ENCODE assay signal across 11 cellular contexts in genomic region chr9:133944746-133945135, GRCh38. TPM values are rescaled to one million over a fixed set of nuclear protein-coding genes. Genes with fewer than 3 reads are reported as not detected.
DNase-seq lines count a peak whose midpoint lies in the region; ATAC-seq, FAIRE-seq and TF ChIP-seq lines count a peak whose summit lies in the region.
"Had no signal": no experiment of that assay in that cellular context is flagged by ENCODE, and none has a peak within 500 bp of the region (broad histone marks: within the 10 kb centered on the region; RNA-seq: fewer than 3 reads in every experiment).

No MANE protein-coding gene starts in this region.

- H3K27me3 ChIP-seq in endothelial cell of umbilical vein (ENCODE audit: control insufficient read depth in 2 of 2, insufficient read depth in 2 of 2, low read length in 2 of 2), result no peaks in the 10 kb centered on the region

- H3K9me3 ChIP-seq in endothelial cell of umbilical vein (replicated peaks; ENCODE audit: control insufficient read depth, insufficient read depth, low read length) (no peaks in the 10 kb centered on the region), mucosa of descending colon (no peaks in the 10 kb centered on the region)

- POLR2A ChIA-PET in endothelial cell of umbilical vein (lab: Charles Lee), result interaction anchor here (1.0 to 1.4 kb wide), 2 partner anchors 13 to 46 kb away, joined by 3 to 4 read pairs; no protein-coding TSS in a partner anchor

- dilution Hi-C loops in endothelial cell of umbilical vein (cut with MboI; ENCODE audit: extremely low pct_ligation_motif_present, low sequenced_read_pairs), result no loop called here

- DNase-seq in CD1c-positive myeloid dendritic cell (ENCODE audit: extremely low spot score) (peak; percentile 37), RKO (ENCODE audit: low spot score) (peak; percentile 26), endothelial cell of umbilical vein (ENCODE audit: low read depth, low spot score) (peak; percentile 87), mucosa of descending colon (peak in 2 of 3 donors; percentile 22 to 52), G401 (ENCODE audit: low spot score) (no peak), mesenteric fat pad (ENCODE audit: low spot score) (no peak)
- no peak for DNase-seq in T-helper 2 cell treated with Interferon-gamma antibody and Interleukin-4, amounts not matched to agents 5 μg/mL and 100 μg/mL, for 36 hours (ENCODE audit: low spot score)
- no peak for DNase-seq in activated naive CD4-positive, alpha-beta T cell treated with anti-CD3 and anti-CD28 coated beads, Interleukin-2, amount 50 U/mL, for 72 hours (ENCODE audit: low spot score in 2 of 2)
- DNase-seq: CD4-positive, CD25-positive, alpha-beta regulatory T cell; cortex of kidney; islet precursor cell had no signal

- no peaks in the 10 kb centered on the region for H3K4me1 Mint-ChIP-seq in T-helper 2 cell treated with Interferon-gamma antibody and Interleukin-4, amounts not matched to agents 5 μg/mL and 100 μg/mL, for 36 hours (ENCODE audit: low read depth)
- H3K4me1 Mint-ChIP-seq: CD4-positive, CD25-positive, alpha-beta regulatory T cell had no signal

- peak; percentile 54 for TF ChIP-seq POLR2A in endothelial cell of umbilical vein (IDR thresholded peaks at IDR 0.05; ENCODE audit: low read depth, low read length)

- in situ Hi-C loops in G401 (cut with HindIII; ENCODE audit: low sequenced_read_pairs), result no loop called here

- H3K4me1 ChIP-seq in endothelial cell of umbilical vein (ENCODE audit: control insufficient read depth, extremely low read depth, insufficient read depth, low read length) (peaks cover 32% of the 10 kb centered on the region), mucosa of descending colon (ENCODE audit: low read depth) (no peaks in the 10 kb centered on the region)

- peaks cover 56% of the 10 kb centered on the region for H3K79me2 ChIP-seq in endothelial cell of umbilical vein (ENCODE audit: control insufficient read depth, insufficient read depth, low read length)

- CTCF ChIA-PET in endothelial cell of umbilical vein (lab: Charles Lee), result interaction anchor here (1.0 to 3.2 kb wide), 12 partner anchors 9 to 156 kb away, joined by 3 to 20 read pairs (median 4); no protein-coding TSS in a partner anchor

- H3K4me2 ChIP-seq in endothelial cell of umbilical vein (ENCODE audit: insufficient read depth, low read length), result no peak overlapping the region

- H3K4me3 ChIP-seq in endothelial cell of umbilical vein (replicated peaks in 1 of 3; ENCODE audit: insufficient read depth in 1 of 3, low read depth in 1 of 3, low read length in 3 of 3), result no peak overlapping the region
- no peak overlapping the region for H3K4me3 ChIP-seq in mucosa of descending colon

- intact Hi-C loops in endothelial cell of umbilical vein (cut with micrococcal nuclease) (loop anchor here (1.0 to 2.0 kb wide), 4 partner anchors 12 to 157 kb away; partner anchors contain the start of gene VAV2), mucosa of descending colon (cut with DNase I, micrococcal nuclease) (no loop called here)

- peak overlapping the region; percentile 76 for H3K27ac ChIP-seq in endothelial cell of umbilical vein (ENCODE audit: insufficient read depth, low read depth, low read length)

- H4K20me1 ChIP-seq in endothelial cell of umbilical vein (replicated peaks; ENCODE audit: control insufficient read depth, extremely low read depth, insufficient read depth, low read length), result no peaks in the 10 kb centered on the region

- no peaks in the 10 kb centered on the region for H3K9me1 ChIP-seq in endothelial cell of umbilical vein (replicated peaks; ENCODE audit: control insufficient read depth, extremely low read depth, insufficient read depth, low read length)

- no peak overlapping the region for H3K4me3 Mint-ChIP-seq in T-helper 2 cell treated with Interferon-gamma antibody and Interleukin-4, amounts not matched to agents 5 μg/mL and 100 μg/mL, for 36 hours
- H3K4me3 Mint-ChIP-seq: CD4-positive, CD25-positive, alpha-beta regulatory T cell had no signal

- FAIRE-seq in endothelial cell of umbilical vein (lab: Jason Lieb, UNC), result peak; percentile 99

- no peaks in the 10 kb centered on the region for H3K36me3 Mint-ChIP-seq in T-helper 2 cell treated with Interferon-gamma antibody and Interleukin-4, amounts not matched to agents 5 μg/mL and 100 μg/mL, for 36 hours (ENCODE audit: low read depth)
- no peaks in the 10 kb centered on the region for H3K36me3 Mint-ChIP-seq in activated naive CD4-positive, alpha-beta T cell treated with anti-CD3 and anti-CD28 coated beads, Interleukin-2, amount 50 U/mL, for 72 hours
- H3K36me3 Mint-ChIP-seq: CD4-positive, CD25-positive, alpha-beta regulatory T cell had no signal

- H3K36me3 ChIP-seq in endothelial cell of umbilical vein (ENCODE audit: control insufficient read depth in 2 of 2, extremely low read depth in 1 of 2, insufficient read depth in 2 of 2, low read length in 2 of 2), result no peaks in the 10 kb centered on the region
- H3K36me3 ChIP-seq in mucosa of descending colon (ENCODE audit: low read depth), result no peaks in the 10 kb centered on the region

- H2AFZ ChIP-seq in endothelial cell of umbilical vein (ENCODE audit: low read depth, low read length), result no peak overlapping the region

- no peaks in the 10 kb centered on the region for H3K9me3 Mint-ChIP-seq in T-helper 2 cell treated with Interferon-gamma antibody and Interleukin-4, amounts not matched to agents 5 μg/mL and 100 μg/mL, for 36 hours
- no peaks in the 10 kb centered on the region for H3K9me3 Mint-ChIP-seq in activated naive CD4-positive, alpha-beta T cell treated with anti-CD3 and anti-CD28 coated beads, Interleukin-2, amount 50 U/mL, for 72 hours
- H3K9me3 Mint-ChIP-seq: CD4-positive, CD25-positive, alpha-beta regulatory T cell had no signal

- TF ChIP-seq CTCF in endothelial cell of umbilical vein (IDR thresholded peaks at IDR 0.05; ENCODE audit: extremely low read depth in 1 of 2, insufficient read depth in 1 of 2, low read depth in 1 of 2, low read length in 2 of 2) (no peak), mucosa of descending colon (IDR thresholded peaks at IDR 0.05) (no peak)

- H3K27me3 Mint-ChIP-seq in T-helper 2 cell treated with Interferon-gamma antibody and Interleukin-4, amounts not matched to agents 5 μg/mL and 100 μg/mL, for 36 hours (ENCODE audit: low read depth), result no peaks in the 10 kb centered on the region
- H3K27me3 Mint-ChIP-seq: CD4-positive, CD25-positive, alpha-beta regulatory T cell had no signal

- no peak overlapping the region for H3K9ac ChIP-seq in endothelial cell of umbilical vein (replicated peaks; ENCODE audit: extremely low read depth, insufficient read depth, low read length)

- ATAC-seq in mucosa of descending colon, result peak; percentile 6
- no peak for ATAC-seq in activated naive CD4-positive, alpha-beta T cell treated with anti-CD3 and anti-CD28 coated beads, Interleukin-2, amount 50 U/mL, for 72 hours

- H3K27ac Mint-ChIP-seq in T-helper 2 cell treated with Interferon-gamma antibody and Interleukin-4, amounts not matched to agents 5 μg/mL and 100 μg/mL, for 36 hours, result no peak overlapping the region
- no peak overlapping the region for H3K27ac Mint-ChIP-seq in activated naive CD4-positive, alpha-beta T cell treated with anti-CD3 and anti-CD28 coated beads, Interleukin-2, amount 50 U/mL, for 72 hours
- H3K27ac Mint-ChIP-seq: CD4-positive, CD25-positive, alpha-beta regulatory T cell had no signal

- BruUV-seq in endothelial cell of umbilical vein (replicated peaks; lab: Mats Ljungman, UMichigan), result no TSS peak

TF ChIP-seq in endothelial cell of umbilical vein, 7 proteins besides CTCF, POLR2A, EP300 and RAD21:
- no peak for TF ChIP-seq MYC (IDR thresholded peaks at IDR 0.05; ENCODE audit: low read depth, low read length)
- no peak for TF ChIP-seq EZH2 (IDR thresholded peaks at IDR 0.05; ENCODE audit: borderline replicate concordance, low read depth, low read length, severe bottlenecking)
- TF ChIP-seq FOS (IDR thresholded peaks at IDR 0.05; ENCODE audit: borderline replicate concordance, insufficient read depth, low read length), result no peak
- TF ChIP-seq GATA2 (IDR thresholded peaks at IDR 0.05; ENCODE audit: insufficient read depth, insufficient read length, low read depth, low read length), result no peak
- TF ChIP-seq JUN (IDR thresholded peaks at IDR 0.05; ENCODE audit: borderline replicate concordance, insufficient read depth, insufficient read length, low read depth), result peak; percentile 27
- TF ChIP-seq MAX (IDR thresholded peaks at IDR 0.05; ENCODE audit: insufficient read depth, insufficient read length), result no peak
- TF ChIP-seq POLR2AphosphoS5 (IDR thresholded peaks at IDR 0.05; ENCODE audit: insufficient read depth, low read depth, low read length), result peak; percentile 79

RNA-seq across cellular contexts. Expression of gene VAV2, which starts 47.4 kb away (rescaled TPM):
- total RNA-seq in endothelial cell of umbilical vein, result 29.9 and 30.6 TPM in 2 replicates
- 8.6 and 10.6 TPM in 2 replicates for polyA plus RNA-seq in endothelial cell of umbilical vein
- polyA plus RNA-seq in endothelial cell of umbilical vein (2011; cell fraction: cytosol; rRNA removed), result 14.4 and 14.8 TPM in 2 replicates
- polyA plus RNA-seq in endothelial cell of umbilical vein (2011; cell fraction: nucleus; rRNA removed), result 32.0 and 32.3 TPM in 2 replicates
- 18.8 and 23.8 TPM in 2 replicates for polyA plus RNA-seq in endothelial cell of umbilical vein (2012)
- polyA minus RNA-seq in endothelial cell of umbilical vein, result 22.5 and 22.6 TPM in 2 replicates
- polyA minus RNA-seq in endothelial cell of umbilical vein (2011; cell fraction: cytosol; rRNA and poly(A)+ RNA removed), result 24.8 TPM
- polyA minus RNA-seq in endothelial cell of umbilical vein (2011; cell fraction: nucleus; rRNA and poly(A)+ RNA removed), result 18.1 TPM in 2 replicates
- 10 to 100 TPM; 29.4 to 34.8 (median 34.5) TPM for total RNA-seq in mucosa of descending colon
- 18.9 and 21.4 TPM in 2 replicates for total RNA-seq in G401 (2014; rRNA removed; shearing (Covaris generic))
- total RNA-seq in activated naive CD4-positive, alpha-beta T cell treated with anti-CD3 and anti-CD28 coated beads, Interleukin-2, amount 50 U/mL, for 72 hours, result 1 to 10 TPM; 7.5 to 9.1 TPM
- 19.3 TPM for total RNA-seq in mesenteric fat pad

Comparison
In these comparisons a context has a peak if more than half of its experiments do, and no peak if none do; other contexts are left out.
1. DNase-seq: peak in CD1c-positive myeloid dendritic cell (single experiment), RKO (single experiment), endothelial cell of umbilical vein (single experiment) and mucosa of descending colon (2 of 3); none in T-helper 2 cell treated with Interferon-gamma antibody and Interleukin-4, amounts not matched to agents 5 μg/mL and 100 μg/mL, for 36 hours (single experiment), G401 (single experiment), activated naive CD4-positive, alpha-beta T cell treated with anti-CD3 and anti-CD28 coated beads, Interleukin-2, amount 50 U/mL, for 72 hours (0 of 2) and mesenteric fat pad (single experiment).